In the genomic region with DNA sequence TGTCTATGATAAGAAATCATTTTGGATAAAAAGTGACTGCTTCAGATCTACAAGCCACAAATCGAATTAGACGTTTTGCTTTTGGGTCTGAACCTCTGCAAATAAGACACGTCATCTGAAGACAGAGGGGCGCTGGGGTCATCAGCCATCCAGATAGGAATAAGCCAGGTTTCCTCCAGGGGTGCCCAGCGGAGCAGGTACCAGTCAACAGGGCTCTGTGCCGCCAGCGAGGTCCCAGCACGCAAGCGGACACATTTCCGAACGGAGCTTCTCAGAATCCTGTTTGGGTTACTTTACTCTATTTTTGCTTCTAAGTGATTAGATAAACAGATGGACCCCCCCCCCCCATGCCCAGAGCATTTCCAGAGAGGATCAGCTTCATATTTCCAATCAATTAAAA, we compare ENCODE assay signal across 21 cellular contexts.
"Had no signal": no experiment of that assay in that cellular context is flagged by ENCODE, and none has a peak within 500 bp of the region (broad histone marks: within the 10 kb centered on the region; RNA-seq: fewer than 3 reads in every experiment).

No MANE protein-coding gene starts in this region.

- H3K4me1 ChIP-seq: esophagus squamous epithelium, sigmoid colon, thyroid gland had no signal

- ATAC-seq: activated naive CD8-positive, alpha-beta T cell treated with anti-CD3 and anti-CD28 coated beads, Interleukin-2, amount 50 U/mL, for 24 hours; left cardiac atrium had no signal

- H3K36me3 ChIP-seq: brain microvascular endothelial cell, esophagus squamous epithelium, sigmoid colon, thyroid gland, WERI-Rb-1 had no signal

- H3K4me3 Mint-ChIP-seq: activated naive CD8-positive, alpha-beta T cell treated with anti-CD3 and anti-CD28 coated beads, Interleukin-2, amount 50 U/mL, for 24 hours; activated T-cell treated with anti-CD3 and anti-CD28 coated beads, Interleukin-2, amount 50 U/mL, for 24 hours; central memory CD8-positive, alpha-beta T cell; dendritic cell treated with granulocyte-macrophage colony-stimulating factor and Interleukin-4, amounts not matched to agents 40 ng/mL and 50 ng/mL, for 4 days; nephron progenitor cell had no signal

- H3K27ac Mint-ChIP-seq: activated naive CD8-positive, alpha-beta T cell treated with anti-CD3 and anti-CD28 coated beads, Interleukin-2, amount 50 U/mL, for 24 hours; activated T-cell treated with anti-CD3 and anti-CD28 coated beads, Interleukin-2, amount 50 U/mL, for 24 hours; activated T-helper 2 cell treated with anti-CD3 and anti-CD28 coated beads, Interferon-gamma antibody, Interleukin-2, Interleukin-4, amounts not matched to agents 10 μg/mL and 5 μg/mL and 100 μg/mL, durations not matched to agents 14 hours and 24 hours and 36 hours; dendritic cell treated with granulocyte-macrophage colony-stimulating factor and Interleukin-4, amounts not matched to agents 40 ng/mL and 50 ng/mL, for 4 days; nephron progenitor cell had no signal

- H3K27ac ChIP-seq: brain microvascular endothelial cell, esophagus squamous epithelium, sigmoid colon, thyroid gland, WERI-Rb-1 had no signal

- H3K27me3 Mint-ChIP-seq: dendritic cell treated with granulocyte-macrophage colony-stimulating factor and Interleukin-4, amounts not matched to agents 40 ng/mL and 50 ng/mL, for 4 days had no signal

- H3K9me3 Mint-ChIP-seq: activated T-cell treated with anti-CD3 and anti-CD28 coated beads, Interleukin-2, amount 50 U/mL, for 24 hours; nephron progenitor cell had no signal

- H3K9me3 ChIP-seq: esophagus squamous epithelium, sigmoid colon, thyroid gland had no signal

- DNase-seq: activated CD4-positive, alpha-beta T cell treated with anti-CD3 and anti-CD28 coated beads for 1 hour; activated naive CD4-positive, alpha-beta T cell treated with Interleukin-2 at 50 U/mL for 16 hours; activated naive CD8-positive, alpha-beta T cell treated with anti-CD3 and anti-CD28 coated beads, Interleukin-2, amount 50 U/mL, for 24 hours; activated T-cell treated with anti-CD3 and anti-CD28 coated beads, Interleukin-2, amount 50 U/mL, for 24 hours; anterior cingulate cortex; brain microvascular endothelial cell; effector CD8-positive, alpha-beta T cell; esophagus squamous epithelium; left cardiac atrium; mammary epithelial cell; nephron progenitor cell; nucleus accumbens; sigmoid colon; stimulated activated naive CD4-positive, alpha-beta T cell; SW 1271; T-helper 2 cell; thyroid gland; WERI-Rb-1 had no signal

- H3K4me3 ChIP-seq: esophagus squamous epithelium, sigmoid colon, thyroid gland had no signal

- H3K27me3 ChIP-seq: brain microvascular endothelial cell, thyroid gland had no signal
